In genomic region chr1:156961709-156962108, GRCh38 we compare ENCODE assay signal across 9 cellular contexts. TPM values are rescaled to one million over a fixed set of nuclear protein-coding genes. Genes with fewer than 3 reads are reported as not detected.
A peak's percentile ranks its signal among the peaks of the same experiment; 100 is the strongest.
DNase-seq lines count a peak whose midpoint lies in the region; ATAC-seq and TF ChIP-seq lines count a peak whose summit lies in the region.
"Had no signal": no experiment of that assay in that cellular context is flagged by ENCODE, and none has a peak within 500 bp of the region (broad histone marks: within the 10 kb centered on the region; RNA-seq: fewer than 3 reads in every experiment).

No MANE protein-coding gene starts in this region.

- H3K27me3 ChIP-seq in cardiac muscle cell (no peaks in the 10 kb centered on the region), right cardiac atrium (ENCODE audit: control insufficient read depth, insufficient read depth) (no peaks in the 10 kb centered on the region), upper lobe of right lung (no peaks in the 10 kb centered on the region), sigmoid colon (no peaks in the 10 kb centered on the region)

- 71% methylated on average over 4 of the region's 4 CpGs for WGBS in right cardiac atrium
- 68 to 75% methylated on average over 4 of the region's 4 CpGs for WGBS in sigmoid colon, 2 donors

- peaks cover 33% of the 10 kb centered on the region for H3K4me1 ChIP-seq in cardiac muscle cell (ENCODE audit: low read depth)
- no peaks in the 10 kb centered on the region for H3K4me1 ChIP-seq in right cardiac atrium (ENCODE audit: control insufficient read depth, insufficient read depth, low read length)
- H3K4me1 ChIP-seq in upper lobe of right lung, result no peaks in the 10 kb centered on the region
- no peaks in the 10 kb centered on the region for H3K4me1 ChIP-seq in sigmoid colon

- DNase-seq in cardiac muscle cell (ENCODE audit: low read depth in 1 of 2, low spot score in 1 of 2), result peak in 1 of 2 donors; percentile 18
- DNase-seq in right cardiac atrium, result no peak
- DNase-seq in SK-MEL-5 (ENCODE audit: low read depth, low spot score), result peak; percentile 64
- DNase-seq in cardiac fibroblast (ENCODE audit: low read depth in 2 of 2), result peak in 1 of 2 donors; percentile 4
- DNase-seq in upper lobe of right lung, result no peak
- no peak for DNase-seq in substantia nigra (lab: John Stamatoyannopoulos, UW)
- DNase-seq in NCI-H446 treated with DMSO at 0.1 percent for 48 hours (lab: John Stamatoyannopoulos, UW), result no peak
- no peak for DNase-seq in sigmoid colon
- DNase-seq: foreskin fibroblast had no signal

- H3K27ac ChIP-seq in cardiac muscle cell (peak overlapping the region; percentile 12), right cardiac atrium (ENCODE audit: low read length) (no peak overlapping the region), upper lobe of right lung (no peak overlapping the region), substantia nigra (ENCODE audit: low read depth, low read length, poor library complexity, severe bottlenecking) (no peak overlapping the region), sigmoid colon (no peak overlapping the region)

- H3K4me3 ChIP-seq in cardiac muscle cell, result no peak overlapping the region
- no peak overlapping the region for H3K4me3 ChIP-seq in right cardiac atrium (ENCODE audit: low read length)
- no peak overlapping the region for H3K4me3 ChIP-seq in cardiac fibroblast (replicated peaks in 1 of 2; ENCODE audit: low read depth in 2 of 2, low read length in 2 of 2)
- no peak overlapping the region for H3K4me3 ChIP-seq in upper lobe of right lung
- no peak overlapping the region for H3K4me3 ChIP-seq in sigmoid colon

- intact Hi-C loops in right cardiac atrium (cut with DNase I), result no loop called here
- intact Hi-C loops in upper lobe of right lung (cut with DNase I), result no loop called here
- intact Hi-C loops in sigmoid colon (cut with DNase I), result loop anchor here (5.0 kb wide), 1 partner anchor 111 kb away; no protein-coding TSS in a partner anchor

- TF ChIP-seq CTCF in cardiac muscle cell (IDR thresholded peaks at IDR 0.05; ENCODE audit: low read depth, low read length) (peak; percentile 13), cardiac fibroblast (IDR thresholded peaks at IDR 0.05; ENCODE audit: low read depth, low read length) (peak; percentile 3), upper lobe of right lung (IDR thresholded peaks at IDR 0.05) (peak; percentile 12), sigmoid colon (IDR thresholded peaks at IDR 0.05) (no peak)

- TF ChIP-seq EP300 in sigmoid colon (IDR thresholded peaks at IDR 0.05), result no peak

- H3K9me3 ChIP-seq in cardiac muscle cell (ENCODE audit: low read depth), result no peaks in the 10 kb centered on the region
- no peaks in the 10 kb centered on the region for H3K9me3 ChIP-seq in right cardiac atrium (ENCODE audit: control insufficient read depth, low read length)
- no peaks in the 10 kb centered on the region for H3K9me3 ChIP-seq in upper lobe of right lung
- H3K9me3 ChIP-seq in sigmoid colon, result no peaks in the 10 kb centered on the region

- TF ChIP-seq POLR2A in sigmoid colon (IDR thresholded peaks at IDR 0.05), result no peak

- ATAC-seq in right cardiac atrium, result no peak
- no peak for ATAC-seq in upper lobe of right lung

- H3K36me3 ChIP-seq in cardiac muscle cell (peaks cover 27% of the 10 kb centered on the region), upper lobe of right lung (peaks cover 71% of the 10 kb centered on the region), sigmoid colon (peaks cover 27 to 98% (median 41%) of the 10 kb centered on the region in 4 donors)

- in situ Hi-C loops in SK-MEL-5 (cut with HindIII; ENCODE audit: low pct_unique_long_range_greater_than_20kb, low sequenced_read_pairs), result no loop called here

RNA-seq across cellular contexts. Expression of gene LRRC71, which starts 41.3 kb away (rescaled TPM):
- total RNA-seq in cardiac muscle cell, result 0.11 and 0.45 TPM in 2 replicates
- 0.24 and 0.69 TPM in 2 replicates for polyA plus RNA-seq in cardiac muscle cell
- under 1 TPM in 1 of 4 donors, not detected in 3; 0.31 TPM for total RNA-seq in right cardiac atrium
- polyA plus RNA-seq in right cardiac atrium, result 0.18 TPM
- total RNA-seq in SK-MEL-5 (2014; rRNA removed; shearing (Covaris generic)), result not detected in 2 replicates
- polyA plus RNA-seq in SK-MEL-5 (2015; cell fraction: cytosol; rRNA removed), result not detected in 2 replicates
- polyA plus RNA-seq in SK-MEL-5 (2015; cell fraction: nucleus; rRNA removed), result not detected in 2 replicates
- 0.26 TPM for total RNA-seq in upper lobe of right lung
- total RNA-seq in sigmoid colon, result not detected
- polyA plus RNA-seq in sigmoid colon, result under 1 TPM in 1 of 3 donors, not detected in 2; 0.07 TPM

Comparison
In these comparisons a context has a peak if more than half of its experiments do, and no peak if none do; other contexts are left out.
1. CTCF ChIP-seq: peak in cardiac muscle cell (single experiment), cardiac fibroblast (single experiment) and upper lobe of right lung (single experiment); none in sigmoid colon (0 of 4).